20 cellular contexts compared by ENCODE assay signal in the genomic region with DNA sequence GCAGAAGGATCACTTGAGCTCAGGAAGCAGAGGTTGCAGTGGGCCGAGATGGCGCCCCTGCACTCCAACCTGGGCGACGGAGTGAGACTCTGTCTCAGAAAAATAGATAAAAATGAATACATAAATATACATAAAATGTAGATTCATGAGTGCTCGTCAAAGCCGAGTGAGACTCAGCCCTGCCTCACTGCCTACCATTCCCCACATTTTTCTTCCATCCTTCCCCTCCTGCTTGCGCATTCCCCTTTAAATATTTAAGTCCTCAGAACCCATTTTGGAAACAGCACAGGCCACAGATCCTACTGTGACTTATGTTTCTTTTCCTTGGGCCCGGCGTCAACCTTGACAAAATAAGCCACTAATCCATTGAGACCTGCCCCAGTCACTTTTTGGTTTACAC. TPM values are rescaled to one million over a fixed set of nuclear protein-coding genes. Genes with fewer than 3 reads are reported as not detected.
DNase-seq lines count a peak whose midpoint lies in the region; ATAC-seq, FAIRE-seq and TF ChIP-seq lines count a peak whose summit lies in the region.
"Had no signal": no experiment of that assay in that cellular context is flagged by ENCODE, and none has a peak within 500 bp of the region (broad histone marks: within the 10 kb centered on the region; RNA-seq: fewer than 3 reads in every experiment).

No MANE protein-coding gene starts in this region.

- no peaks in the 10 kb centered on the region for H3K4me1 ChIP-seq in breast epithelium
- H3K4me1 ChIP-seq in small intestine (ENCODE audit: control insufficient read depth in 2 of 2, insufficient read depth in 1 of 2, low read depth in 1 of 2, low read length in 1 of 2) = no peaks in the 10 kb centered on the region
- H3K4me1 ChIP-seq: BLaER1, HAP-1 had no signal

- H3K36me3 Mint-ChIP-seq in MCF 10A (ENCODE audit: insufficient read depth, unreplicated experiment) = no peaks in the 10 kb centered on the region

- no peak for ATAC-seq in HG03095 (IDR thresholded peaks at IDR 0.05; ENCODE audit: unreplicated experiment)

- no peaks in the 10 kb centered on the region for H3K4me1 Mint-ChIP-seq in MCF 10A (ENCODE audit: insufficient read depth, unreplicated experiment)
- H3K4me1 Mint-ChIP-seq: CD8-positive, alpha-beta memory T cell had no signal

- H3K4me3 ChIP-seq in breast epithelium = no peak overlapping the region
- H3K4me3 ChIP-seq in small intestine (ENCODE audit: low read depth in 1 of 2, low read length in 2 of 2) = no peak overlapping the region
- H3K4me3 ChIP-seq: BLaER1, HAP-1 had no signal

- H3K27me3 ChIP-seq in breast epithelium (no peaks in the 10 kb centered on the region), small intestine (ENCODE audit: control insufficient read depth in 2 of 2, insufficient read depth in 2 of 2, low read length in 2 of 2) (no peaks in the 10 kb centered on the region)
- H3K27me3 ChIP-seq: BLaER1 had no signal

- H3K27ac ChIP-seq in breast epithelium (no peak overlapping the region), VCaP (peak overlapping the region; percentile 23), small intestine (ENCODE audit: low read depth in 1 of 2, low read length in 1 of 2) (no peak overlapping the region)
- H3K27ac ChIP-seq: BLaER1 had no signal

- no peak for TF ChIP-seq POLR2A in breast epithelium (IDR thresholded peaks at IDR 0.05)

- TF ChIP-seq CTCF in MCF 10A (IDR thresholded peaks at IDR 0.05; ENCODE audit: unreplicated experiment) (no peak), breast epithelium (IDR thresholded peaks at IDR 0.05) (no peak), VCaP (conservative IDR thresholded peaks at IDR 0.05) (no peak)

- H3K9me3 ChIP-seq in breast epithelium = no peaks in the 10 kb centered on the region
- no peaks in the 10 kb centered on the region for H3K9me3 ChIP-seq in small intestine (ENCODE audit: control insufficient read depth, low read depth)
- H3K9me3 ChIP-seq: HAP-1 had no signal

- no peak for FAIRE-seq in small intestine (lab: Jason Lieb, UNC)
- FAIRE-seq: G401.6, GM12891, GM19239, HepG2 had no signal

- intact Hi-C loops in MCF 10A (cut with micrococcal nuclease) = no loop called here
- intact Hi-C loops in breast epithelium (cut with DNase I; ENCODE audit: low total_unique reads) = no loop called here

- DNase-seq in MCF 10A (ENCODE audit: unreplicated experiment) (no peak), breast epithelium (ENCODE audit: low spot score in 2 of 2) (no peak), mesenteric fat pad (ENCODE audit: low spot score) (peak; percentile 26), mucosa of gallbladder (ENCODE audit: low spot score) (no peak), small intestine (no peak), NCI-H748 treated with DMSO at 0.1 percent for 48 hours (lab: John Stamatoyannopoulos, UW) (no peak)
- DNase-seq: 8988T; CD8-positive, alpha-beta memory T cell; COR-L47; DMS 273 treated with DMSO at 0.1 percent for 48 hours; DMS53 had no signal

- CTCF ChIA-PET in MCF 10A (lab: Yijun Ruan, JAX) = no interaction called here

- 86 to 95% (median 90%) methylated on average over 9 of the region's 9 CpGs for WGBS in small intestine, 3 donors

- H3K4me3 Mint-ChIP-seq in MCF 10A (ENCODE audit: unreplicated experiment) = no peak overlapping the region
- H3K4me3 Mint-ChIP-seq: CD8-positive, alpha-beta memory T cell; IgD-negative memory B cell had no signal

- BruUV-seq in MCF 10A (replicated peaks; lab: Mats Ljungman, UMichigan) = no TSS peak

- peak overlapping the region; percentile 29 for H3K27ac Mint-ChIP-seq in MCF 10A (ENCODE audit: low read depth, unreplicated experiment)

- POLR2A ChIA-PET in MCF 10A (lab: Yijun Ruan, JAX) = no interaction called here

- H3K27me3 Mint-ChIP-seq in MCF 10A (ENCODE audit: insufficient read depth, unreplicated experiment) = no peaks in the 10 kb centered on the region
- H3K27me3 Mint-ChIP-seq: CD8-positive, alpha-beta memory T cell; IgD-negative memory B cell had no signal

- no peaks in the 10 kb centered on the region for H3K9me3 Mint-ChIP-seq in MCF 10A (ENCODE audit: unreplicated experiment)
- H3K9me3 Mint-ChIP-seq: IgD-negative memory B cell had no signal

- H3K36me3 ChIP-seq in breast epithelium (no peaks in the 10 kb centered on the region), small intestine (ENCODE audit: control insufficient read depth in 2 of 2, insufficient read depth in 2 of 2, low read length in 2 of 2) (no peaks in the 10 kb centered on the region)

RNA-seq across cellular contexts. Expression of gene AACS, which starts 31.9 kb away (rescaled TPM):
- total RNA-seq in MCF 10A (2022) = 52.0 and 52.8 TPM in 2 replicates
- 10 to 100 TPM; 28.8 to 79.0 (median 33.7) TPM for total RNA-seq in breast epithelium
- 37.8 TPM for total RNA-seq in mesenteric fat pad
- total RNA-seq in mucosa of gallbladder = 56.9 TPM
- 10 to 100 TPM; 21.1 to 35.9 (median 23.7) TPM for polyA plus RNA-seq in small intestine

RNA-seq across cellular contexts. Expression of gene BRI3BP, which starts 39.9 kb away (rescaled TPM):
- total RNA-seq in MCF 10A (2022) (11.9 and 16.0 TPM in 2 replicates), breast epithelium (1 to 10 TPM; 4.3 to 6.7 (median 5.0) TPM), mesenteric fat pad (4.5 TPM), mucosa of gallbladder (39.9 TPM)
- 10 to 100 TPM in 1 of 3 donors, 1 to 10 TPM in 2; 7.0 to 28.4 (median 9.6) TPM for polyA plus RNA-seq in small intestine

RNA-seq across cellular contexts. Expression of gene DHX37, which starts 44.4 kb away (rescaled TPM):
- total RNA-seq in MCF 10A (2022) = 12.7 and 19.0 TPM in 2 replicates
- 10 to 100 TPM in 2 of 3 donors, 1 to 10 TPM in 1; 9.8 to 17.0 (median 13.8) TPM for total RNA-seq in breast epithelium
- total RNA-seq in mesenteric fat pad = 23.8 TPM
- 21.0 TPM for total RNA-seq in mucosa of gallbladder
- polyA plus RNA-seq in small intestine = 10 to 100 TPM in 1 of 3 donors, 1 to 10 TPM in 2; 6.3 to 13.1 (median 8.6) TPM
